ENCODE assay signal across 1 cellular context in the genomic region with DNA sequence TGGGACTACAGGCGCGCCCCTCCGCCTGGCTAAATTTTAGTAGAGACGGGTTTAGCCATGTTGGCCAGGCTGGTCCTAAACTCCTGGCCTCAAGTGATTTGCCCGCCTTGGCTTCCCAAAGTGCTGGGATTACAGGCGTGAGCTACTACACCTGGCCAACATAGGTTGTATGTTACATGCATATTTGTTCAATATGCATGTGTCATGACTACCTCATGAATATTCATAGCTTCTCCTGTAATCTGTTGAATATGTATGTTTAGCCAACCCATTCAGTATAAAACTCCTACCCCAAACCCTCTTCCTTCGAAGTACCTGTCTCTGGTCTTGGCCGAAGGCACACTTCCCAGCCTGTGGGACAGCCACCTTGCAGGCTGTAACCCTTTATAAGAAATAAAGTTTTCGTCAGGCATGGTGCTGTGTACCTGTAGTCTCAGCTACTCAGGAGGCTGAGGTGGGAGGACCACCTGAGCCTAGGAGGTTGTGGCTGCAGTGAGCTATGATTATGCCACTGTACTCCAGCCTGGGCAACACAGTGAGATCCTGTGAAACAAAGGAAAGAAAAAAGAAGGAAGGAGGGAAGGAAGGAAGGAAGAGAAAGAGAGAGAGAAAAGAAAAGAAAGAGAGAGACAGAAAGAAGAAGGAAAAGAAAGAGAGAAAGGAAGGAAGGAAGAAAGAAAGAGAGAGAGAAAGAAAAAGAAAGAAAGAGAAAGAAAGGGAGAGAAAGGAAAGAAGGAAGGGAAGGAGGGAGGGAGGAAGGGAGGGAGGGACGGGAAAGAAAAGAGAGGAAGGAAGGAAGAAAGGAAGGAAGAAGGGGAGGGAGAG.
TF ChIP-seq lines count a peak whose summit lies in the region.

No MANE protein-coding gene starts in this region.

TF ChIP-seq in A549, 52 proteins besides CTCF, POLR2A, EP300 and RAD21 (continued from another document):
- TF ChIP-seq JUN (IDR thresholded peaks at IDR 0.05), result no peak
- TF ChIP-seq, protein P1, sequence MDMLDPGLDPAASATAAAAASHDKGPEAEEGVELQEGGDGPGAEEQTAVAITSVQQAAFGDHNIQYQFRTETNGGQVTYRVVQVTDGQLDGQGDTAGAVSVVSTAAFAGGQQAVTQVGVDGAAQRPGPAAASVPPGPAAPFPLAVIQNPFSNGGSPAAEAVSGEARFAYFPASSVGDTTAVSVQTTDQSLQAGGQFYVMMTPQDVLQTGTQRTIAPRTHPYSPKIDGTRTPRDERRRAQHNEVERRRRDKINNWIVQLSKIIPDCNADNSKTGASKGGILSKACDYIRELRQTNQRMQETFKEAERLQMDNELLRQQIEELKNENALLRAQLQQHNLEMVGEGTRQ (IDR thresholded peaks at IDR 0.05), result no peak
- TF ChIP-seq, protein P2, sequence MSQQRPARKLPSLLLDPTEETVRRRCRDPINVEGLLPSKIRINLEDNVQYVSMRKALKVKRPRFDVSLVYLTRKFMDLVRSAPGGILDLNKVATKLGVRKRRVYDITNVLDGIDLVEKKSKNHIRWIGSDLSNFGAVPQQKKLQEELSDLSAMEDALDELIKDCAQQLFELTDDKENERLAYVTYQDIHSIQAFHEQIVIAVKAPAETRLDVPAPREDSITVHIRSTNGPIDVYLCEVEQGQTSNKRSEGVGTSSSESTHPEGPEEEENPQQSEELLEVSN (IDR thresholded peaks at IDR 0.05; ENCODE audit: borderline replicate concordance, low read depth), result no peak
- TF ChIP-seq GATA3 (IDR thresholded peaks at IDR 0.05; ENCODE audit: borderline replicate concordance), result no peak
- no peak for TF ChIP-seq CEBPB (IDR thresholded peaks at IDR 0.05)
- no peak for TF ChIP-seq MAFK (IDR thresholded peaks at IDR 0.05; ENCODE audit: partially characterized antibody)
- no peak for TF ChIP-seq SREBF2 (IDR thresholded peaks at IDR 0.05)
- no peak for TF ChIP-seq SMC3 (IDR thresholded peaks at IDR 0.05)
- TF ChIP-seq KDM5A (IDR thresholded peaks at IDR 0.05), result no peak
- no peak for TF ChIP-seq NPAS2 (CRISPR knock-in tag; IDR thresholded peaks at IDR 0.05; ENCODE audit: borderline replicate concordance)
- TF ChIP-seq FOXS1 (CRISPR knock-in tag; IDR thresholded peaks at IDR 0.05), result no peak
- no peak for TF ChIP-seq MAZ (IDR thresholded peaks at IDR 0.05; ENCODE audit: borderline replicate concordance, low read depth, low read length)
